Comparison of ENCODE assay signal across 8 cellular contexts in genomic region chr1:826831-827220, GRCh38.
DNase-seq lines count a peak whose midpoint lies in the region; ATAC-seq and TF ChIP-seq lines count a peak whose summit lies in the region.
"Not testable (repeated sequence)": the region's sequence is repeated elsewhere in the genome, so short reads cannot be mapped to it uniquely, and the experiment has no call there.

No MANE protein-coding gene starts in this region.

- H3K4me3 ChIP-seq in SJCRH30 (peak overlapping the region; percentile 53), stomach smooth muscle (ENCODE audit: low read length in 2 of 2) (peak overlapping the region; percentile 60 to 76)

- H3K4me1 Mint-ChIP-seq in glutamatergic neuron (ENCODE audit: low read depth, unreplicated experiment): peaks cover 33% of the 10 kb centered on the region
- peaks cover 10 to 24% (median 16%) of the 10 kb centered on the region in 3 donors for H3K4me1 Mint-ChIP-seq in naive B cell

- H3K4me3 Mint-ChIP-seq in glutamatergic neuron (ENCODE audit: unreplicated experiment): peak overlapping the region; percentile 94
- peak overlapping the region; percentile 91 to 98 (median 96) for H3K4me3 Mint-ChIP-seq in naive B cell

- peak; percentile 9 for DNase-seq in EL
- not testable (repeated sequence) for DNase-seq in SJCRH30, glutamatergic neuron, naive B cell
- peak; percentile 10 for DNase-seq in astrocyte of the hippocampus (ENCODE audit: low read depth, low spot score)

- H3K27me3 Mint-ChIP-seq in glutamatergic neuron (ENCODE audit: unreplicated experiment); naive B cell: not testable (repeated sequence)

- not testable (repeated sequence) for H3K9me3 Mint-ChIP-seq in glutamatergic neuron (ENCODE audit: unreplicated experiment); naive B cell

- H3K9me3 ChIP-seq in SJCRH30 (replicated peaks); stomach smooth muscle (ENCODE audit: control insufficient read depth in 2 of 2, low read length in 2 of 2): not testable (repeated sequence)

- not testable (repeated sequence) for H3K27me3 ChIP-seq in SJCRH30; stomach smooth muscle (ENCODE audit: control insufficient read depth in 1 of 2, insufficient read depth in 2 of 2, low read length in 2 of 2)

- peak overlapping the region; percentile 69 to 76 for H3K9ac ChIP-seq in stomach smooth muscle (ENCODE audit: low read length in 2 of 2)

- H3K27ac ChIP-seq in SJCRH30: not testable (repeated sequence)
- peak overlapping the region; percentile 69 for H3K27ac ChIP-seq in stomach smooth muscle (ENCODE audit: low read length)

- H3K36me3 Mint-ChIP-seq in glutamatergic neuron (ENCODE audit: unreplicated experiment); naive B cell: not testable (repeated sequence)

- peaks cover 13% of the 10 kb centered on the region for H3K4me1 ChIP-seq in SJCRH30
- H3K4me1 ChIP-seq in stomach smooth muscle (ENCODE audit: control insufficient read depth, insufficient read depth, low read length): peaks cover 14% of the 10 kb centered on the region

- H3K36me3 ChIP-seq in SJCRH30; stomach smooth muscle (ENCODE audit: control insufficient read depth in 2 of 2, insufficient read depth in 2 of 2, low read length in 2 of 2): not testable (repeated sequence)

- peak; percentile 19 for ATAC-seq in GM21723 (IDR thresholded peaks at IDR 0.05; ENCODE audit: unreplicated experiment)
- peak; percentile 30 for ATAC-seq in HG03378 (IDR thresholded peaks at IDR 0.05; ENCODE audit: unreplicated experiment)
- ATAC-seq in naive B cell (ENCODE audit: low read depth in 2 of 2): peak; percentile 8 to 11

- H3K27ac Mint-ChIP-seq in glutamatergic neuron (ENCODE audit: unreplicated experiment): peak overlapping the region; percentile 83
- peak overlapping the region; percentile 96 to 100 (median 98) for H3K27ac Mint-ChIP-seq in naive B cell

- TF ChIP-seq CTCF in glutamatergic neuron (IDR thresholded peaks at IDR 0.05; ENCODE audit: partially characterized antibody, unreplicated experiment): not testable (repeated sequence)
